ENCODE assay signal across 8 cellular contexts in genomic region chr10:114172776-114173555, GRCh38. TPM values are rescaled to one million over a fixed set of nuclear protein-coding genes. Genes with fewer than 3 reads are reported as not detected.
DNase-seq lines count a peak whose midpoint lies in the region; ATAC-seq and TF ChIP-seq lines count a peak whose summit lies in the region.

No MANE protein-coding gene starts in this region.

- H3K27me3 ChIP-seq in ACC112 (ENCODE audit: insufficient read depth, low read length) (no peaks in the 10 kb centered on the region), HUES64 (ENCODE audit: insufficient read depth, low read length) (peaks cover 12% of the 10 kb centered on the region; the same call in 1 of the 2 replicates), upper lobe of right lung (no peaks in the 10 kb centered on the region)

- DNase-seq in MCF 10A (ENCODE audit: unreplicated experiment), result peak; percentile 22
- peak; percentile 35 for DNase-seq in medulla oblongata (ENCODE audit: extremely low spot score)
- no peak for DNase-seq in upper lobe of right lung
- DNase-seq in GM10266 (ENCODE audit: extremely low spot score), result no peak
- no peak for DNase-seq in activated gamma-delta T cell treated with Interleukin-2 at 50 U/mL for 16 hours

- CTCF ChIA-PET in MCF 10A (lab: Yijun Ruan, JAX), result interaction anchor here (0.7 to 0.8 kb wide), 2 partner anchors 26 to 75 kb away, joined by 3 to 4 read pairs; no protein-coding TSS in a partner anchor

- 55% methylated on average over 5 of the region's 9 CpGs for WGBS in HUES64

- TF ChIP-seq CTCF in MCF 10A (IDR thresholded peaks at IDR 0.05; ENCODE audit: unreplicated experiment), result no peak
- no peak for TF ChIP-seq CTCF in upper lobe of right lung (IDR thresholded peaks at IDR 0.05)
- TF ChIP-seq CTCF in GM10266 (IDR thresholded peaks at IDR 0.05; ENCODE audit: control insufficient read depth, insufficient read depth, low read depth, missing control alignments), result no peak

- H2AFZ ChIP-seq in ACC112 (ENCODE audit: low read length, unreplicated experiment), result peak overlapping the region; percentile 91

- peaks cover 54% of the 10 kb centered on the region for H3K79me2 ChIP-seq in ACC112 (ENCODE audit: control insufficient read depth, insufficient read depth, low read length, unreplicated experiment)

- peak overlapping the region; percentile 66; the same call in 1 of the 2 replicates for H3K27ac ChIP-seq in ACC112 (ENCODE audit: low read depth, low read length)
- peak overlapping the region; percentile 93 for H3K27ac ChIP-seq in HUES64 (ENCODE audit: low read depth, low read length)
- peak overlapping the region; percentile 89 for H3K27ac ChIP-seq in upper lobe of right lung

- H3K4me1 Mint-ChIP-seq in MCF 10A (ENCODE audit: insufficient read depth, unreplicated experiment), result peaks cover 6% of the 10 kb centered on the region

- peak overlapping the region; percentile 99 for H3K27ac Mint-ChIP-seq in MCF 10A (ENCODE audit: low read depth, unreplicated experiment)

- H3K4me3 Mint-ChIP-seq in MCF 10A (ENCODE audit: unreplicated experiment), result peak overlapping the region; percentile 97

- POLR2A ChIA-PET in MCF 10A (lab: Yijun Ruan, JAX), result interaction anchor here (0.6 to 6.4 kb wide), 11 partner anchors 10 to 131 kb away, joined by 3 to 107 read pairs (median 10); partner anchors contain the start of gene VWA2

- no peaks in the 10 kb centered on the region for H3K36me3 Mint-ChIP-seq in MCF 10A (ENCODE audit: insufficient read depth, unreplicated experiment)

- BruUV-seq in MCF 10A (replicated peaks; lab: Mats Ljungman, UMichigan), result no TSS peak

- H3K27me3 Mint-ChIP-seq in MCF 10A (ENCODE audit: insufficient read depth, unreplicated experiment), result no peaks in the 10 kb centered on the region

- H3K9me3 ChIP-seq in HUES64 (ENCODE audit: insufficient read depth, low read depth, low read length) (peaks cover 16% of the 10 kb centered on the region; the same call in 1 of the 2 replicates), upper lobe of right lung (peaks cover 5% of the 10 kb centered on the region)

- peaks cover 5% of the 10 kb centered on the region for H3K9me3 Mint-ChIP-seq in MCF 10A (ENCODE audit: unreplicated experiment)

- intact Hi-C loops in MCF 10A (cut with micrococcal nuclease) (loop anchor here (1.0 kb wide), 1 partner anchor 22 kb away; no protein-coding TSS in a partner anchor), upper lobe of right lung (cut with DNase I) (no loop called here)

- peak overlapping the region; percentile 75 for H3K9ac ChIP-seq in HUES64 (ENCODE audit: low read depth, low read length)

- H3K4me3 ChIP-seq in ACC112 (ENCODE audit: low read depth, low read length) (peak overlapping the region; percentile 98), HUES64 (ENCODE audit: low read length) (peak overlapping the region; percentile 86), upper lobe of right lung (peak overlapping the region; percentile 84)

- peaks cover 16% of the 10 kb centered on the region for H3K4me1 ChIP-seq in ACC112 (ENCODE audit: control insufficient read depth, insufficient read depth, low read length, unreplicated experiment)
- H3K4me1 ChIP-seq in HUES64 (ENCODE audit: insufficient read depth, low read length), result peaks cover 16% of the 10 kb centered on the region
- peaks cover 10% of the 10 kb centered on the region for H3K4me1 ChIP-seq in upper lobe of right lung

- peaks cover 15% of the 10 kb centered on the region for H3K36me3 ChIP-seq in ACC112 (ENCODE audit: insufficient read depth, low read length)
- H3K36me3 ChIP-seq in HUES64 (ENCODE audit: insufficient read depth, low read length), result peaks cover 13% of the 10 kb centered on the region; the same call in 1 of the 2 replicates
- H3K36me3 ChIP-seq in upper lobe of right lung, result peaks cover 5% of the 10 kb centered on the region

- ATAC-seq in upper lobe of right lung (no peak), HG03442 (IDR thresholded peaks at IDR 0.05; ENCODE audit: unreplicated experiment) (no peak)

RNA-seq across cellular contexts. Expression of gene CCDC186, which starts 1.0 kb away (rescaled TPM):
- polyA plus RNA-seq in HUES64 (2013, experiment 1 of 2), result 7.2 TPM
- polyA plus RNA-seq in HUES64 (2013, experiment 2 of 2), result 8.4 TPM
- total RNA-seq in MCF 10A (2022) (20.6 and 20.9 TPM in 2 replicates), upper lobe of right lung (33.3 TPM)

RNA-seq across cellular contexts. Expression of gene TDRD1, which starts 6.2 kb away (rescaled TPM):
- not detected for polyA plus RNA-seq in HUES64 (2013, experiment 1 of 2)
- not detected for polyA plus RNA-seq in HUES64 (2013, experiment 2 of 2)
- not detected in 2 replicates for total RNA-seq in MCF 10A (2022)
- total RNA-seq in upper lobe of right lung, result 0.14 TPM

Comparison
In these comparisons a context has a peak if more than half of its experiments do, and no peak if none do; other contexts are left out.
1. DNase-seq: peak in MCF 10A (single experiment) and medulla oblongata (single experiment); none in upper lobe of right lung (single experiment), GM10266 (single experiment) and activated gamma-delta T cell treated with Interleukin-2 at 50 U/mL for 16 hours (single experiment).
2. Peak in every context shown above with its lines, with median percentiles within 50 percentile points of each other: H3K27ac ChIP-seq and H3K4me3 ChIP-seq.